In genomic region chr9:117555964-117556629, GRCh38 we compare ENCODE assay signal across 8 cellular contexts.
DNase-seq lines count a peak whose midpoint lies in the region; ATAC-seq, FAIRE-seq and TF ChIP-seq lines count a peak whose summit lies in the region.

No MANE protein-coding gene starts in this region.

- no peak overlapping the region for H3K9ac ChIP-seq in astrocyte (ENCODE audit: low read length)

- H3K27me3 ChIP-seq in BJ (ENCODE audit: control insufficient read depth, insufficient read depth, low read length) (no peaks in the 10 kb centered on the region), astrocyte (ENCODE audit: insufficient read depth, low read length) (no peaks in the 10 kb centered on the region), stomach (no peaks in the 10 kb centered on the region)

- no peaks in the 10 kb centered on the region for H3K9me3 Mint-ChIP-seq in astrocyte (ENCODE audit: unreplicated experiment)

- WGBS in stomach, 5 donors, result 48 to 63% (median 59%) methylated on average over 5 of the region's 5 CpGs

- H3K4me3 ChIP-seq in BJ (ENCODE audit: low read depth, low read length) (no peak overlapping the region), astrocyte (ENCODE audit: insufficient read depth, low read depth, low read length) (no peak overlapping the region), stomach (no peak overlapping the region)

- no peak for TF ChIP-seq POLR2A in stomach (IDR thresholded peaks at IDR 0.05)

- H3K36me3 ChIP-seq in BJ (ENCODE audit: control insufficient read depth, insufficient read depth, low read length) (no peaks in the 10 kb centered on the region), astrocyte (ENCODE audit: insufficient read depth, low read length) (no peaks in the 10 kb centered on the region), stomach (no peaks in the 10 kb centered on the region)

- no peaks in the 10 kb centered on the region for H3K4me1 Mint-ChIP-seq in astrocyte (ENCODE audit: low read depth, unreplicated experiment)

- H3K4me1 ChIP-seq in astrocyte (ENCODE audit: insufficient read depth, low read length), result no peaks in the 10 kb centered on the region
- H3K4me1 ChIP-seq in stomach, result peaks cover 0 to 5% (median 0%) of the 10 kb centered on the region in 4 donors

- H3K27ac Mint-ChIP-seq in astrocyte (ENCODE audit: unreplicated experiment), result no peak overlapping the region

- H3K4me3 Mint-ChIP-seq in astrocyte (ENCODE audit: unreplicated experiment), result no peak overlapping the region

- H3K79me2 ChIP-seq in astrocyte (ENCODE audit: insufficient read depth, low read length), result no peaks in the 10 kb centered on the region

- peak; percentile 45; the same call in 1 of the 2 replicates for TF ChIP-seq CTCF in BJ (IDR thresholded peaks at IDR 0.05; ENCODE audit: insufficient read depth, low read depth, low read length)
- TF ChIP-seq CTCF in astrocyte (IDR thresholded peaks at IDR 0.05; ENCODE audit: insufficient read depth, low read depth, low read length), result peak; percentile 41
- peak in 4 of 7 experiments; percentile 18 to 55 (median 37) for TF ChIP-seq CTCF in stomach (IDR thresholded peaks at IDR 0.05)

- intact Hi-C loops in stomach (cut with DNase I; ENCODE audit: low total_unique reads), result no loop called here

- H2AFZ ChIP-seq in astrocyte (ENCODE audit: low read depth, low read length), result no peak overlapping the region

- peaks cover 2% of the 10 kb centered on the region for H3K27me3 Mint-ChIP-seq in astrocyte (ENCODE audit: low read depth, unreplicated experiment)

- CTCF ChIA-PET in BJ (lab: Yijun Ruan, JAX), result no interaction called here

- H3K27ac ChIP-seq in astrocyte (ENCODE audit: low read depth, low read length) (no peak overlapping the region), stomach (no peak overlapping the region)

- no peaks in the 10 kb centered on the region for H4K20me1 ChIP-seq in astrocyte (ENCODE audit: insufficient read depth, low read length)

- ATAC-seq in HG02885 (IDR thresholded peaks at IDR 0.05; ENCODE audit: poor library complexity, unreplicated experiment), result peak; percentile 90

- TF ChIP-seq EP300 in stomach (IDR thresholded peaks at IDR 0.05), result no peak

- H3K9me3 ChIP-seq in astrocyte (ENCODE audit: insufficient read depth, low read depth, low read length), result no peaks in the 10 kb centered on the region
- no peaks in the 10 kb centered on the region for H3K9me3 ChIP-seq in stomach

- no peaks in the 10 kb centered on the region for H3K36me3 Mint-ChIP-seq in astrocyte (ENCODE audit: low read depth, unreplicated experiment)

- DNase-seq in BJ (ENCODE audit: low read depth), result no peak
- DNase-seq in GM18507 (ENCODE audit: extremely low spot score, insufficient read length, low read depth), result no peak
- peak; percentile 66 for DNase-seq in NCI-H69 (lab: John Stamatoyannopoulos, UW)
- DNase-seq in astrocyte (ENCODE audit: low read depth), result no peak
- peak; percentile 62 for DNase-seq in kidney tubule cell (ENCODE audit: low spot score)
- peak; percentile 78 for DNase-seq in stomach
- no peak for DNase-seq in KG1 (lab: John Stamatoyannopoulos, UW)

- POLR2A ChIA-PET in BJ (lab: Charles Lee), result no interaction called here

- FAIRE-seq in GM18507 (lab: Jason Lieb, UNC), result peak; percentile 66
- no peak for FAIRE-seq in astrocyte (lab: Jason Lieb, UNC)

- H3K4me2 ChIP-seq in astrocyte (ENCODE audit: low read length), result no peak overlapping the region

Comparison
In these comparisons a context has a peak if more than half of its experiments do, and no peak if none do; other contexts are left out.
1. DNase-seq: peak in NCI-H69 (single experiment), kidney tubule cell (single experiment) and stomach (single experiment); none in BJ (single experiment), GM18507 (single experiment), astrocyte (single experiment) and KG1 (single experiment).
2. Peak in every context shown above with its lines, with median percentiles within 50 percentile points of each other: CTCF ChIP-seq.